In genomic region chr13:93249918-93250306, GRCh38 we compare ENCODE assay signal across 30 cellular contexts. TPM values are rescaled to one million over a fixed set of nuclear protein-coding genes. Genes with fewer than 3 reads are reported as not detected.
DNase-seq lines count a peak whose midpoint lies in the region; ATAC-seq and TF ChIP-seq lines count a peak whose summit lies in the region.
"Had no signal": no experiment of that assay in that cellular context is flagged by ENCODE, and none has a peak within 500 bp of the region (broad histone marks: within the 10 kb centered on the region; RNA-seq: fewer than 3 reads in every experiment).

No MANE protein-coding gene starts in this region.

- no peaks in the 10 kb centered on the region for H3K79me2 ChIP-seq in PC-3 (ENCODE audit: low read length)
- no peaks in the 10 kb centered on the region for H3K79me2 ChIP-seq in trophoblast cell (ENCODE audit: control insufficient read depth, insufficient read depth, low read length, poor library complexity)
- H3K79me2 ChIP-seq in Karpas-422 (ENCODE audit: low read length): no peaks in the 10 kb centered on the region

- H3K27ac Mint-ChIP-seq in Caco-2 (ENCODE audit: unreplicated experiment): peak overlapping the region; percentile 55
- H3K27ac Mint-ChIP-seq: activated naive CD8-positive, alpha-beta T cell treated with anti-CD3 and anti-CD28 coated beads, Interleukin-2, amount 10 ng/mL, durations not matched to agents 7 days and 5 days; dendritic cell treated with granulocyte-macrophage colony-stimulating factor and Interleukin-4, amounts not matched to agents 40 ng/mL and 50 ng/mL, for 4 days; endodermal cell; stimulated activated effector memory CD8-positive, alpha-beta T cell treated with anti-CD3 and anti-CD28 coated beads, Interleukin-12 subunit alpha, Interleukin-12 subunit beta, amount 100 ng/mL, for 72 hours; T-helper 2 cell treated with Interferon-gamma antibody and Interleukin-4, amounts not matched to agents 5 μg/mL and 100 μg/mL, for 36 hours had no signal

- H3K9me3 Mint-ChIP-seq in Caco-2 (ENCODE audit: unreplicated experiment): peaks cover 9% of the 10 kb centered on the region
- H3K9me3 Mint-ChIP-seq: activated naive CD8-positive, alpha-beta T cell treated with anti-CD3 and anti-CD28 coated beads, Interleukin-2, amount 10 ng/mL, durations not matched to agents 7 days and 5 days; dendritic cell treated with granulocyte-macrophage colony-stimulating factor and Interleukin-4, amounts not matched to agents 40 ng/mL and 50 ng/mL, for 4 days; endodermal cell; T-helper 2 cell treated with Interferon-gamma antibody and Interleukin-4, amounts not matched to agents 5 μg/mL and 100 μg/mL, for 36 hours had no signal

- no peak overlapping the region for H3K4me3 Mint-ChIP-seq in Caco-2 (ENCODE audit: unreplicated experiment)
- H3K4me3 Mint-ChIP-seq: activated naive CD8-positive, alpha-beta T cell treated with anti-CD3 and anti-CD28 coated beads, Interleukin-2, amount 10 ng/mL, durations not matched to agents 7 days and 5 days; CD4-positive, CD25-positive, alpha-beta regulatory T cell; dendritic cell treated with granulocyte-macrophage colony-stimulating factor and Interleukin-4, amounts not matched to agents 40 ng/mL and 50 ng/mL, for 4 days; endodermal cell; stimulated activated effector memory CD8-positive, alpha-beta T cell treated with anti-CD3 and anti-CD28 coated beads, Interleukin-12 subunit alpha, Interleukin-12 subunit beta, amount 100 ng/mL, for 72 hours; T-helper 2 cell treated with Interferon-gamma antibody and Interleukin-4, amounts not matched to agents 5 μg/mL and 100 μg/mL, for 36 hours had no signal

- no peaks in the 10 kb centered on the region for H3F3A ChIP-seq in PC-3 (ENCODE audit: low read length, unreplicated experiment)

- POLR2A ChIA-PET in Caco-2 (lab: Charles Lee): no interaction called here
- POLR2A ChIA-PET in PC-3 (lab: Charles Lee; ENCODE audit: unreplicated experiment): interaction anchor here (0.6 kb wide), 1 partner anchor 626 kb away, joined by 3 read pairs; no protein-coding TSS in a partner anchor

- no peak overlapping the region for H3K18ac ChIP-seq in trophoblast cell (ENCODE audit: low read length)

- H4K8ac ChIP-seq in trophoblast cell (ENCODE audit: low read depth, low read length): no peak overlapping the region

- peak overlapping the region; percentile 23 for H2BK5ac ChIP-seq in trophoblast cell (ENCODE audit: low read depth, low read length, poor library complexity)

- no peaks in the 10 kb centered on the region for H3K36me3 Mint-ChIP-seq in Caco-2 (ENCODE audit: insufficient read depth, unreplicated experiment)
- H3K36me3 Mint-ChIP-seq: activated naive CD8-positive, alpha-beta T cell treated with anti-CD3 and anti-CD28 coated beads, Interleukin-2, amount 10 ng/mL, durations not matched to agents 7 days and 5 days; CD4-positive, CD25-positive, alpha-beta regulatory T cell; stimulated activated effector memory CD8-positive, alpha-beta T cell treated with anti-CD3 and anti-CD28 coated beads, Interleukin-12 subunit alpha, Interleukin-12 subunit beta, amount 100 ng/mL, for 72 hours had no signal

- peak overlapping the region; percentile 42 for H4K91ac ChIP-seq in trophoblast cell (ENCODE audit: low read depth, low read length)

- H3K27me3 ChIP-seq in Caco-2 (replicated peaks; ENCODE audit: control insufficient read depth, insufficient read depth, low read length) (no peaks in the 10 kb centered on the region), PC-3 (ENCODE audit: low read length) (no peaks in the 10 kb centered on the region), foreskin keratinocyte (no peaks in the 10 kb centered on the region), trophoblast cell (ENCODE audit: insufficient read depth, low read length) (no peaks in the 10 kb centered on the region), Karpas-422 (ENCODE audit: low read length) (no peaks in the 10 kb centered on the region)
- H3K27me3 ChIP-seq: ascending aorta, esophagus muscularis mucosa had no signal

- H3K36me3 ChIP-seq in Caco-2 (ENCODE audit: control insufficient read depth, insufficient read depth, low read length): no peaks in the 10 kb centered on the region
- no peaks in the 10 kb centered on the region; the same call in 1 of the 2 replicates for H3K36me3 ChIP-seq in PC-3 (ENCODE audit: low read depth, low read length)
- no peaks in the 10 kb centered on the region for H3K36me3 ChIP-seq in trophoblast cell (ENCODE audit: control insufficient read depth in 1 of 2, insufficient read depth in 2 of 2, low read length in 2 of 2)
- no peaks in the 10 kb centered on the region for H3K36me3 ChIP-seq in Karpas-422 (ENCODE audit: insufficient read depth, low read length)
- H3K36me3 ChIP-seq: ascending aorta, esophagus muscularis mucosa had no signal

- H4K20me1 ChIP-seq in PC-3 (ENCODE audit: low read length) (no peaks in the 10 kb centered on the region), Karpas-422 (ENCODE audit: insufficient read depth, low read depth, low read length) (no peaks in the 10 kb centered on the region)

- H3K9me3 ChIP-seq in Caco-2 (no peaks in the 10 kb centered on the region), PC-3 (ENCODE audit: low read length) (no peaks in the 10 kb centered on the region), trophoblast cell (ENCODE audit: insufficient read depth, low read depth, low read length) (no peaks in the 10 kb centered on the region), Karpas-422 (ENCODE audit: low read length) (peaks cover 16% of the 10 kb centered on the region)
- H3K9me3 ChIP-seq: ascending aorta, esophagus muscularis mucosa had no signal

- H2AK5ac ChIP-seq in trophoblast cell (ENCODE audit: low read length): no peak overlapping the region

- H3K9me2 ChIP-seq in PC-3 (replicated peaks; ENCODE audit: low read length) (no peaks in the 10 kb centered on the region), Karpas-422 (replicated peaks; ENCODE audit: insufficient read depth, low read length) (no peaks in the 10 kb centered on the region)

- H3K14ac ChIP-seq in trophoblast cell (ENCODE audit: low read length): no peak overlapping the region

- H2AFZ ChIP-seq in PC-3 (ENCODE audit: low read length): peak overlapping the region; percentile 72
- no peak overlapping the region for H2AFZ ChIP-seq in trophoblast cell (ENCODE audit: insufficient read depth, low read length, poor library complexity)
- no peak overlapping the region for H2AFZ ChIP-seq in Karpas-422 (ENCODE audit: low read length)

- H3K4me3 ChIP-seq in Caco-2 (ENCODE audit: low read depth, low read length) (no peak overlapping the region), PC-3 (ENCODE audit: low read length) (no peak overlapping the region; the same call in 1 of the 2 replicates), trophoblast cell (ENCODE audit: low read depth, low read length) (no peak overlapping the region), Karpas-422 (ENCODE audit: low read length) (no peak overlapping the region)
- H3K4me3 ChIP-seq: ascending aorta, esophagus muscularis mucosa, GM12878 had no signal

- BruUV-seq in Caco-2 (replicated peaks; lab: Mats Ljungman, UMichigan) (no TSS peak), PC-3 (replicated peaks; lab: Mats Ljungman, UMichigan) (no TSS peak)

- H4K12ac ChIP-seq in trophoblast cell (ENCODE audit: low read depth, low read length): no peak overlapping the region

- H2BK12ac ChIP-seq in trophoblast cell (ENCODE audit: low read length): no peak overlapping the region

- H3K4me2 ChIP-seq in PC-3 (ENCODE audit: low read length) (peak overlapping the region; percentile 70), trophoblast cell (ENCODE audit: low read length) (peak overlapping the region; percentile 12), Karpas-422 (ENCODE audit: low read depth, low read length, poor library complexity, severe bottlenecking) (no peak overlapping the region)

- no peak overlapping the region for H3K23ac ChIP-seq in trophoblast cell (ENCODE audit: low read length)

- intact Hi-C loops in Caco-2 (cut with micrococcal nuclease; ENCODE audit: unreplicated experiment) (no loop called here), PC-3 (cut with micrococcal nuclease) (loop anchor here (1.0 to 10.0 kb wide), 9 partner anchors 227 to 1023 kb away; no protein-coding TSS in a partner anchor)

- in situ Hi-C loops in G401 (cut with HindIII; ENCODE audit: low sequenced_read_pairs): no loop called here

- H3K4me1 Mint-ChIP-seq in Caco-2 (ENCODE audit: low read depth, unreplicated experiment): no peaks in the 10 kb centered on the region
- H3K4me1 Mint-ChIP-seq: activated naive CD8-positive, alpha-beta T cell treated with anti-CD3 and anti-CD28 coated beads, Interleukin-2, amount 10 ng/mL, durations not matched to agents 7 days and 5 days; CD4-positive, CD25-positive, alpha-beta regulatory T cell; stimulated activated effector memory CD8-positive, alpha-beta T cell treated with anti-CD3 and anti-CD28 coated beads, Interleukin-12 subunit alpha, Interleukin-12 subunit beta, amount 100 ng/mL, for 72 hours had no signal

- no peaks in the 10 kb centered on the region for H3K27me3 Mint-ChIP-seq in Caco-2 (ENCODE audit: insufficient read depth, unreplicated experiment)
- H3K27me3 Mint-ChIP-seq: activated naive CD8-positive, alpha-beta T cell treated with anti-CD3 and anti-CD28 coated beads, Interleukin-2, amount 10 ng/mL, durations not matched to agents 7 days and 5 days; CD4-positive, CD25-positive, alpha-beta regulatory T cell; dendritic cell treated with granulocyte-macrophage colony-stimulating factor and Interleukin-4, amounts not matched to agents 40 ng/mL and 50 ng/mL, for 4 days had no signal

- H2BK120ac ChIP-seq in trophoblast cell (ENCODE audit: insufficient read depth, low read length, poor library complexity): peak overlapping the region; percentile 69

- H3K27ac ChIP-seq in PC-3 (ENCODE audit: low read length): peak overlapping the region; percentile 91
- peak overlapping the region; percentile 14 for H3K27ac ChIP-seq in foreskin keratinocyte
- peak overlapping the region; percentile 61 for H3K27ac ChIP-seq in trophoblast cell (ENCODE audit: low read depth, low read length)
- no peak overlapping the region for H3K27ac ChIP-seq in Karpas-422 (ENCODE audit: low read length)
- H3K27ac ChIP-seq: esophagus muscularis mucosa had no signal

- CTCF ChIA-PET in Caco-2 (lab: Charles Lee): no interaction called here
- CTCF ChIA-PET in PC-3 (lab: Charles Lee): no interaction called here

- H3K4me1 ChIP-seq in Caco-2: no peaks in the 10 kb centered on the region
- peaks cover 26% of the 10 kb centered on the region for H3K4me1 ChIP-seq in PC-3 (ENCODE audit: insufficient read depth, low read length)
- peaks cover 7% of the 10 kb centered on the region for H3K4me1 ChIP-seq in foreskin keratinocyte
- peaks cover 0 to 2% of the 10 kb centered on the region in 2 experiments for H3K4me1 ChIP-seq in trophoblast cell (ENCODE audit: control insufficient read depth in 1 of 2, insufficient read depth in 2 of 2, low read length in 2 of 2)
- no peaks in the 10 kb centered on the region for H3K4me1 ChIP-seq in Karpas-422 (ENCODE audit: low read length)
- H3K4me1 ChIP-seq: ascending aorta, esophagus muscularis mucosa had no signal

- ATAC-seq in PC-3: no peak
- no peak for ATAC-seq in foreskin keratinocyte
- ATAC-seq: GM12878; left cardiac atrium; stimulated activated effector memory CD8-positive, alpha-beta T cell treated with anti-CD3 and anti-CD28 coated beads, Interleukin-12 subunit alpha, Interleukin-12 subunit beta, amount 100 ng/mL, for 72 hours had no signal

- peaks cover 6% of the 10 kb centered on the region for H3K79me1 ChIP-seq in trophoblast cell (ENCODE audit: low read length)

- no peak for TF ChIP-seq CTCF in Caco-2 (IDR thresholded peaks at IDR 0.05; ENCODE audit: insufficient read depth in 1 of 2, low read depth in 1 of 2, low read length in 1 of 2, severe bottlenecking in 1 of 2, unreplicated experiment in 1 of 2)
- no peak for TF ChIP-seq CTCF in PC-3 (conservative IDR thresholded peaks at IDR 0.05; ENCODE audit: low read depth, low read length)
- TF ChIP-seq CTCF in foreskin keratinocyte (conservative IDR thresholded peaks at IDR 0.05): no peak

- H3K4ac ChIP-seq in trophoblast cell (ENCODE audit: low read depth, low read length): no peak overlapping the region

- WGBS in trophoblast cell (ENCODE audit: extremely low coverage, insufficient coverage, insufficient read length): no CpG with 5 or more reads among the region's 4 CpGs

- DNase-seq in Caco-2 (no peak), PC-3 (no peak), foreskin keratinocyte (no peak), trophoblast cell (no peak), Karpas-422 (no peak), pons (ENCODE audit: low spot score) (no peak), G401 (ENCODE audit: low spot score) (no peak)
- DNase-seq in stimulated activated CD4-positive, alpha-beta T cell treated with anti-CD3 and anti-CD28 coated beads, Interleukin-2, amount 100 ng/mL, for 24 hours: no peak
- DNase-seq: activated CD4-positive, alpha-beta T cell treated with anti-CD3 and anti-CD28 coated beads for 48 hours; activated gamma-delta T cell; activated naive CD8-positive, alpha-beta T cell treated with anti-CD3 and anti-CD28 coated beads, Interleukin-2, amount 10 ng/mL, durations not matched to agents 7 days and 5 days; activated T-cell treated with anti-CD3 and anti-CD28 coated beads, Interleukin-2, amount 50 U/mL, for 1 hour; CD4-positive, CD25-positive, alpha-beta regulatory T cell; central memory CD4-positive, alpha-beta T cell; endodermal cell; KG1; left cardiac atrium; NCI-H1436; NCI-H2107; NCI-H446; NCI-H82; stimulated activated CD4-positive, alpha-beta T cell treated with anti-CD3 and anti-CD28 coated beads, Interleukin-12 subunit alpha, Interleukin-12 subunit beta, amount 100 ng/mL, for 4 hours; stimulated activated CD4-positive, alpha-beta T cell treated with anti-CD3 and anti-CD28 coated beads, Interleukin-4, amount 100 ng/mL, for 24 hours had no signal

- H3K9ac ChIP-seq in PC-3 (ENCODE audit: low read length) (peak overlapping the region; percentile 46), trophoblast cell (ENCODE audit: low read length) (no peak overlapping the region), Karpas-422 (ENCODE audit: low read length) (no peak overlapping the region)

RNA-seq across cellular contexts. Expression of gene GPC6, which starts 23.3 kb away (rescaled TPM):
- 0.07 and 0.16 TPM in 2 replicates for total RNA-seq in Caco-2 (2022)
- 2.9 and 3.5 TPM in 2 replicates for total RNA-seq in PC-3 (2014; rRNA removed)
- 1.0 and 1.1 TPM in 2 replicates for total RNA-seq in foreskin keratinocyte
- 0.13 and 0.23 TPM in 2 replicates for polyA plus RNA-seq in foreskin keratinocyte
- polyA plus RNA-seq in trophoblast cell (2013): 22.2 and 22.9 TPM in 2 replicates
- total RNA-seq in Karpas-422 (2014; rRNA removed; shearing (Covaris generic); ENCODE audit: low replicate concordance): not detected in 2 replicates
- 0.98 and 2.1 TPM in 2 replicates for total RNA-seq in G401 (2014; rRNA removed; shearing (Covaris generic))
- total RNA-seq: activated CD8-positive, alpha-beta memory T cell treated with anti-CD3 and anti-CD28 coated beads for 36 hours; activated naive CD8-positive, alpha-beta T cell treated with anti-CD3 and anti-CD28 coated beads, Interleukin-2, amount 10 ng/mL, durations not matched to agents 7 days and 5 days; CD4-positive, CD25-positive, alpha-beta regulatory T cell; GM12878 had no signal
- polyA plus RNA-seq: CD4-positive, CD25-positive, alpha-beta regulatory T cell had no signal
